Comparison of ENCODE assay signal across 22 cellular contexts in the genomic region with DNA sequence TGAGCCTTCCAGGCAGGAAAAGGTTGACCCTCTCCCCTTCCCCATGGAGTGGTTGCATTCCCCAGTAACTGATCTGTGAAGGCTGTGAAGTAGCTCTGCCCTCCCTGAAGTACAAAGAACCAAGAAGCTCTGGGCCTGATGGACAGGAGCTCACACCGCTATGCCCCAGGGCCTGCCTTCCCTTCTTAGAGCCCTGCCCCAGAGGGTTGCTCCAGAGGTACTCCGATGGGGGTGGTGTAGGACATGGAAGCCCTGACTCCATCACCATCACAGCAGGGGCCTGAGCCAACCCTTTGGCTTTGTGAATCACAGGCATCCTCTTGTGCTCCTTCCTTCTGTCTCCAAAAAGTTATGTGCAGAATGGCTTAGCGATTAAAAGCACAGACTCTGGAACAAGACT. TPM values are rescaled to one million over a fixed set of nuclear protein-coding genes. Genes with fewer than 3 reads are reported as not detected.
"Had no signal": no experiment of that assay in that cellular context is flagged by ENCODE, and none has a peak within 500 bp of the region (broad histone marks: within the 10 kb centered on the region; RNA-seq: fewer than 3 reads in every experiment).

No MANE protein-coding gene starts in this region.

- H3K36me3 Mint-ChIP-seq: activated CD8-positive, alpha-beta memory T cell treated with anti-CD3 and anti-CD28 coated beads, Interleukin-2, amount 10 ng/mL, durations not matched to agents 7 days and 5 days had no signal

- H3K4me2 ChIP-seq: hepatocyte had no signal

- FAIRE-seq: keratinocyte, TTC549 had no signal

- H3K27me3 Mint-ChIP-seq: activated B cell treated with CpG ODN at 0.5 μM for 24 hours; activated CD4-positive, alpha-beta memory T cell treated with anti-CD3 and anti-CD28 coated beads, Interleukin-2, amount 10 ng/mL, durations not matched to agents 7 days and 5 days had no signal

- H3K27me3 ChIP-seq: breast epithelium, hepatocyte, tibial artery had no signal

- H3K27ac ChIP-seq: breast epithelium, foreskin keratinocyte, hepatocyte, tibial artery had no signal

- H3K79me2 ChIP-seq: hepatocyte had no signal

- H3K27ac Mint-ChIP-seq: activated B cell treated with CpG ODN at 0.5 μM for 24 hours; activated CD4-positive, alpha-beta memory T cell treated with anti-CD3 and anti-CD28 coated beads, Interleukin-2, amount 10 ng/mL, durations not matched to agents 7 days and 5 days; activated CD8-positive, alpha-beta memory T cell treated with anti-CD3 and anti-CD28 coated beads, Interleukin-2, amount 10 ng/mL, durations not matched to agents 7 days and 5 days; activated naive CD4-positive, alpha-beta T cell treated with anti-CD3 and anti-CD28 coated beads for 36 hours; T-helper 2 cell treated with Interferon-gamma antibody and Interleukin-4, amounts not matched to agents 5 μg/mL and 100 μg/mL, for 36 hours had no signal

- H2AFZ ChIP-seq: hepatocyte had no signal

- DNase-seq: activated B cell treated with CpG ODN at 0.5 μM for 24 hours; activated CD4-positive, alpha-beta memory T cell treated with anti-CD3 and anti-CD28 coated beads, Interleukin-2, amount 10 ng/mL, durations not matched to agents 7 days and 5 days; activated CD4-positive, alpha-beta T cell treated with anti-CD3 and anti-CD28 coated beads for 4 hours; activated CD8-positive, alpha-beta memory T cell treated with anti-CD3 and anti-CD28 coated beads, Interleukin-2, amount 10 ng/mL, durations not matched to agents 7 days and 5 days; activated naive CD4-positive, alpha-beta T cell treated with anti-CD3 and anti-CD28 coated beads for 36 hours; cerebellar nuclear complex; effector CD8-positive, alpha-beta T cell; foreskin keratinocyte; retina; stimulated activated CD4-positive, alpha-beta T cell treated with anti-CD3 and anti-CD28 coated beads, Interleukin-12 subunit alpha, Interleukin-12 subunit beta, amount 100 ng/mL, for 4 hours; stimulated activated CD4-positive, alpha-beta T cell treated with anti-CD3 and anti-CD28 coated beads, Interleukin-1b, Interleukin-23, amount 100 ng/mL, for 48 hours; stimulated activated CD8-positive, alpha-beta memory T cell treated with anti-CD3 and anti-CD28 coated beads, Interleukin-4, amount 100 ng/mL, for 48 hours; stimulated activated naive CD8-positive, alpha-beta T cell treated with anti-CD3 and anti-CD28 coated beads, Interleukin-15, Interleukin-2, amounts not matched to agents 100 U/mL and 50 U/mL, for 24 hours; substantia nigra; tibial artery had no signal

- H3K9me3 ChIP-seq: breast epithelium, tibial artery had no signal

- H3K9me3 Mint-ChIP-seq: activated B cell treated with CpG ODN at 0.5 μM for 24 hours; activated CD4-positive, alpha-beta memory T cell treated with anti-CD3 and anti-CD28 coated beads, Interleukin-2, amount 10 ng/mL, durations not matched to agents 7 days and 5 days; activated naive CD4-positive, alpha-beta T cell treated with anti-CD3 and anti-CD28 coated beads for 36 hours; T-helper 2 cell treated with Interferon-gamma antibody and Interleukin-4, amounts not matched to agents 5 μg/mL and 100 μg/mL, for 36 hours had no signal

- H3K4me1 Mint-ChIP-seq: activated B cell treated with CpG ODN at 0.5 μM for 24 hours; activated CD4-positive, alpha-beta memory T cell treated with anti-CD3 and anti-CD28 coated beads, Interleukin-2, amount 10 ng/mL, durations not matched to agents 7 days and 5 days had no signal

- ATAC-seq: activated CD8-positive, alpha-beta memory T cell treated with anti-CD3 and anti-CD28 coated beads, Interleukin-2, amount 10 ng/mL, durations not matched to agents 7 days and 5 days; foreskin keratinocyte; stimulated activated naive CD8-positive, alpha-beta T cell treated with anti-CD3 and anti-CD28 coated beads, Interleukin-15, Interleukin-2, amounts not matched to agents 100 U/mL and 50 U/mL, for 24 hours had no signal

- H3K4me3 Mint-ChIP-seq: activated B cell treated with CpG ODN at 0.5 μM for 24 hours; activated CD4-positive, alpha-beta memory T cell treated with anti-CD3 and anti-CD28 coated beads, Interleukin-2, amount 10 ng/mL, durations not matched to agents 7 days and 5 days; activated CD8-positive, alpha-beta memory T cell treated with anti-CD3 and anti-CD28 coated beads, Interleukin-2, amount 10 ng/mL, durations not matched to agents 7 days and 5 days; activated naive CD4-positive, alpha-beta T cell treated with anti-CD3 and anti-CD28 coated beads for 36 hours; T-helper 2 cell treated with Interferon-gamma antibody and Interleukin-4, amounts not matched to agents 5 μg/mL and 100 μg/mL, for 36 hours had no signal

- H3K4me3 ChIP-seq: breast epithelium, hepatocyte, lung, tibial artery had no signal

- H3K36me3 ChIP-seq: breast epithelium, tibial artery had no signal

- H3K4me1 ChIP-seq: breast epithelium, foreskin keratinocyte, tibial artery had no signal

RNA-seq across cellular contexts. Expression of gene ADD2, which starts 57.7 kb away (rescaled TPM):
- total RNA-seq: myocyte had no signal
